9 cellular contexts compared by ENCODE assay signal in genomic region chr21:34795152-34796141, GRCh38.
DNase-seq lines count a peak whose midpoint lies in the region; ATAC-seq, FAIRE-seq and TF ChIP-seq lines count a peak whose summit lies in the region.
"Had no signal": no experiment of that assay in that cellular context is flagged by ENCODE, and none has a peak within 500 bp of the region (broad histone marks: within the 10 kb centered on the region; RNA-seq: fewer than 3 reads in every experiment).

No MANE protein-coding gene starts in this region.

- DNase-seq in natural killer cell (no peak), bronchial epithelial cell (ENCODE audit: low read depth) (peak; percentile 95), T-helper 1 cell (no peak), D341Med (ENCODE audit: low spot score) (no peak), tibial artery (no peak)
- no peak for DNase-seq in natural killer cell treated with Interleukin-12 subunit alpha and Interleukin-12 subunit beta and Interleukin-15 and Interleukin-18, amount 100 ng/mL, for 72 hours (ENCODE audit: low spot score)
- DNase-seq: spleen had no signal

- H3K4me3 ChIP-seq in bronchial epithelial cell (ENCODE audit: low read depth, low read length) (no peak overlapping the region), mesodermal cell (ENCODE audit: extremely low read depth, insufficient read depth, low read length, poor library complexity, severe bottlenecking) (no peak overlapping the region), tibial artery (no peak overlapping the region)
- H3K4me3 ChIP-seq: spleen had no signal

- intact Hi-C loops in natural killer cell (cut with micrococcal nuclease), result no loop called here
- intact Hi-C loops in tibial artery (cut with DNase I; ENCODE audit: low total_unique reads), result no loop called here

- H3K27me3 ChIP-seq in bronchial epithelial cell (ENCODE audit: control insufficient read depth, insufficient read depth, low read length) (no peaks in the 10 kb centered on the region), tibial artery (no peaks in the 10 kb centered on the region)
- H3K27me3 ChIP-seq: spleen had no signal

- WGBS in mesodermal cell (ENCODE audit: insufficient coverage in 2 of 2), 2 experiments, result 82 to 94% methylated on average over 6 of the region's 12 CpGs

- no peaks in the 10 kb centered on the region for H3K9me3 Mint-ChIP-seq in natural killer cell
- H3K9me3 Mint-ChIP-seq in natural killer cell treated with Interleukin-12 subunit alpha and Interleukin-12 subunit beta and Interleukin-15 and Interleukin-18, amount 100 ng/mL, for 72 hours, result no peaks in the 10 kb centered on the region

- H3K36me3 ChIP-seq in bronchial epithelial cell (ENCODE audit: control insufficient read depth, insufficient read depth, low read length), result peaks cover 12% of the 10 kb centered on the region
- peaks cover 69% of the 10 kb centered on the region for H3K36me3 ChIP-seq in mesodermal cell (ENCODE audit: control insufficient read depth, insufficient read depth, low read length)
- peaks cover 0 to 25% (median 23%) of the 10 kb centered on the region in 3 donors for H3K36me3 ChIP-seq in tibial artery

- FAIRE-seq in bronchial epithelial cell (lab: Jason Lieb, UNC), result peak; percentile 40

- TF ChIP-seq CTCF in natural killer cell (IDR thresholded peaks at IDR 0.05) (no peak), bronchial epithelial cell (IDR thresholded peaks at IDR 0.05; ENCODE audit: insufficient read depth, low read length, severe bottlenecking) (peak; percentile 45), tibial artery (IDR thresholded peaks at IDR 0.05) (peak in 1 of 2 experiments; percentile 13)

- no peaks in the 10 kb centered on the region for H3K9me3 ChIP-seq in mesodermal cell (ENCODE audit: control insufficient read depth, low read length)
- no peaks in the 10 kb centered on the region for H3K9me3 ChIP-seq in tibial artery
- H3K9me3 ChIP-seq: spleen had no signal

- no peak overlapping the region for H3K4me3 Mint-ChIP-seq in natural killer cell
- H3K4me3 Mint-ChIP-seq in natural killer cell treated with Interleukin-12 subunit alpha and Interleukin-12 subunit beta and Interleukin-15 and Interleukin-18, amount 100 ng/mL, for 72 hours, result no peak overlapping the region

- H3K4me1 Mint-ChIP-seq in natural killer cell, result peaks cover 6 to 15% of the 10 kb centered on the region in 2 donors
- peaks cover 5 to 12% of the 10 kb centered on the region in 2 donors for H3K4me1 Mint-ChIP-seq in natural killer cell treated with Interleukin-12 subunit alpha and Interleukin-12 subunit beta and Interleukin-15 and Interleukin-18, amount 100 ng/mL, for 72 hours (ENCODE audit: low read depth in 2 of 2)

- H3K27ac ChIP-seq in mesodermal cell (ENCODE audit: low read depth, low read length, severe bottlenecking) (peak overlapping the region; percentile 66), tibial artery (peak overlapping the region in 1 of 2 donors; percentile 50)

- no peaks in the 10 kb centered on the region for H3K27me3 Mint-ChIP-seq in natural killer cell (ENCODE audit: low read depth in 2 of 2)
- no peaks in the 10 kb centered on the region for H3K27me3 Mint-ChIP-seq in natural killer cell treated with Interleukin-12 subunit alpha and Interleukin-12 subunit beta and Interleukin-15 and Interleukin-18, amount 100 ng/mL, for 72 hours

- peaks cover 7% of the 10 kb centered on the region for H3K36me3 Mint-ChIP-seq in natural killer cell
- peaks cover 18% of the 10 kb centered on the region for H3K36me3 Mint-ChIP-seq in natural killer cell treated with Interleukin-12 subunit alpha and Interleukin-12 subunit beta and Interleukin-15 and Interleukin-18, amount 100 ng/mL, for 72 hours

- peak overlapping the region; percentile 25 to 61 for H3K27ac Mint-ChIP-seq in natural killer cell
- peak overlapping the region in 1 of 2 donors; percentile 76 for H3K27ac Mint-ChIP-seq in natural killer cell treated with Interleukin-12 subunit alpha and Interleukin-12 subunit beta and Interleukin-15 and Interleukin-18, amount 100 ng/mL, for 72 hours

- ATAC-seq in natural killer cell, result no peak
- no peak for ATAC-seq in natural killer cell treated with Interleukin-12 subunit alpha and Interleukin-12 subunit beta and Interleukin-15 and Interleukin-18, amount 100 ng/mL, for 72 hours
- ATAC-seq in HG02852 (IDR thresholded peaks at IDR 0.05; ENCODE audit: unreplicated experiment), result no peak

- peaks cover 10% of the 10 kb centered on the region for H3K4me1 ChIP-seq in mesodermal cell (ENCODE audit: control insufficient read depth, insufficient read depth, low read length, poor library complexity, severe bottlenecking)
- H3K4me1 ChIP-seq in tibial artery, result peaks cover 0 to 21% (median 6%) of the 10 kb centered on the region in 4 donors
- H3K4me1 ChIP-seq: spleen had no signal
